ENCODE assay signal across 1 cellular context in genomic region chr19:513368-514165, GRCh38.
TF ChIP-seq lines count a peak whose summit lies in the region.

No MANE protein-coding gene starts in this region.

TF ChIP-seq in WTC11, 78 proteins besides CTCF, POLR2A, EP300 and RAD21 (continued from another document):
- TF ChIP-seq ATF6 (CRISPR knock-in tag; IDR thresholded peaks at IDR 0.05) = no peak
- 0 out of 2 replicates have a peak, but pooled peaks have one; percentile 48 for TF ChIP-seq TCF7 (CRISPR knock-in tag; IDR thresholded peaks at IDR 0.05; ENCODE audit: low read depth)
- no peak for TF ChIP-seq E2F4 (CRISPR knock-in tag; IDR thresholded peaks at IDR 0.05; ENCODE audit: borderline replicate concordance, low read depth)
